ENCODE assay signal across 13 cellular contexts in genomic region chr5:36277756-36278155, GRCh38. TPM values are rescaled to one million over a fixed set of nuclear protein-coding genes. Genes with fewer than 3 reads are reported as not detected.
DNase-seq lines count a peak whose midpoint lies in the region; ATAC-seq, FAIRE-seq and TF ChIP-seq lines count a peak whose summit lies in the region.
"Not testable (repeated sequence)": the region's sequence is repeated elsewhere in the genome, so short reads cannot be mapped to it uniquely, and the experiment has no call there.
"Had no signal": no experiment of that assay in that cellular context is flagged by ENCODE, and none has a peak within 500 bp of the region (broad histone marks: within the 10 kb centered on the region; RNA-seq: fewer than 3 reads in every experiment).

No MANE protein-coding gene starts in this region.

- WGBS in A549 (ENCODE audit: missing lambda C conversion rate): 12% methylated on average over 5 of the region's 5 CpGs

- H3K4me1 ChIP-seq in A549; MM.1S (ENCODE audit: low read length): not testable (repeated sequence)
- peaks cover 0 to 95% (median 62%) of the 10 kb centered on the region in 4 donors for H3K4me1 ChIP-seq in tibial artery

- H3K9me3 ChIP-seq in A549; MM.1S (replicated peaks; ENCODE audit: insufficient read depth, low read length); tibial artery: not testable (repeated sequence)

- H3K9me3 Mint-ChIP-seq in activated T-cell treated with anti-CD3 and anti-CD28 coated beads, Interleukin-2, amount 50 U/mL, for 4 hours: not testable (repeated sequence)

- peaks cover 10% of the 10 kb centered on the region for H3K27me3 Mint-ChIP-seq in activated T-cell treated with anti-CD3 and anti-CD28 coated beads, Interleukin-2, amount 50 U/mL, for 4 hours (ENCODE audit: low read depth)

- POLR2A ChIA-PET in A549 (lab: Yijun Ruan, JAX): not testable (repeated sequence)

- not testable (repeated sequence) for TF ChIP-seq CTCF in A549 (IDR thresholded peaks at IDR 0.05); MM.1S (IDR thresholded peaks at IDR 0.05; ENCODE audit: low read length); tibial artery (IDR thresholded peaks at IDR 0.05)

- not testable (repeated sequence) for H3K4me3 ChIP-seq in A549; MM.1S (ENCODE audit: low read length); tibial artery

- not testable (repeated sequence) for H2AFZ ChIP-seq in MM.1S (ENCODE audit: low read length)

- not testable (repeated sequence) for H3K4me2 ChIP-seq in A549; MM.1S (ENCODE audit: low read depth, low read length)

- not testable (repeated sequence) for H3K36me3 ChIP-seq in MM.1S (replicated peaks; ENCODE audit: insufficient read depth, low read length); tibial artery

- H4K20me1 ChIP-seq in MM.1S (ENCODE audit: insufficient read depth, low read length): not testable (repeated sequence)

- not testable (repeated sequence) for H3K36me3 Mint-ChIP-seq in activated T-cell treated with anti-CD3 and anti-CD28 coated beads, Interleukin-2, amount 50 U/mL, for 4 hours (ENCODE audit: insufficient read depth)

- TF ChIP-seq EP300 in A549 (IDR thresholded peaks at IDR 0.05): not testable (repeated sequence)

- H3K79me2 ChIP-seq in MM.1S (ENCODE audit: low read length): not testable (repeated sequence)

- not testable (repeated sequence) for H3F3A ChIP-seq in MM.1S (ENCODE audit: insufficient read depth, low read length)

- H3K27me3 ChIP-seq in MM.1S (replicated peaks; ENCODE audit: insufficient read depth, low read length); layer of hippocampus (ENCODE audit: control insufficient read depth, insufficient read depth, low read length); tibial artery: not testable (repeated sequence)

- not testable (repeated sequence) for ATAC-seq in A549
- ATAC-seq in activated T-cell treated with anti-CD3 and anti-CD28 coated beads, Interleukin-2, amount 50 U/mL, for 4 hours: peak; percentile 43 to 46
- peak; percentile 28 for ATAC-seq in stimulated activated naive CD8-positive, alpha-beta T cell treated with anti-CD3 and anti-CD28 coated beads, Interleukin-15, Interleukin-2, amounts not matched to agents 100 U/mL and 50 U/mL, for 24 hours

- not testable (repeated sequence) for DNase-seq in A549 (ENCODE audit: low read depth in 1 of 2, low spot score in 1 of 2); activated T-cell treated with anti-CD3 and anti-CD28 coated beads, Interleukin-2, amount 50 U/mL, for 4 hours; stimulated activated naive CD8-positive, alpha-beta T cell treated with anti-CD3 and anti-CD28 coated beads, Interleukin-15, Interleukin-2, amounts not matched to agents 100 U/mL and 50 U/mL, for 24 hours; tibial artery
- peak; percentile 3 for DNase-seq in MM.1S

- CTCF ChIA-PET in A549 (lab: Yijun Ruan, JAX): interaction anchor here (0.6 to 2.5 kb wide), 4 partner anchors 8 to 38 kb away, joined by 3 to 10 read pairs (median 4); no protein-coding TSS in a partner anchor

- TF ChIP-seq POLR2A in A549 (IDR thresholded peaks at IDR 0.05; ENCODE audit: low read length): not testable (repeated sequence)

- not testable (repeated sequence) for H3K4me3 Mint-ChIP-seq in activated T-cell treated with anti-CD3 and anti-CD28 coated beads, Interleukin-2, amount 50 U/mL, for 4 hours

- not testable (repeated sequence) for FAIRE-seq in A549 (lab: Jason Lieb, UNC)

- not testable (repeated sequence) for TF ChIP-seq RAD21 in A549 (conservative IDR thresholded peaks at IDR 0.05 in 1 of 2, IDR thresholded peaks at IDR 0.05 in 1 of 2)

- intact Hi-C loops in tibial artery (cut with DNase I; ENCODE audit: low total_unique reads): not testable (repeated sequence)

- not testable (repeated sequence) for H3K9ac ChIP-seq in MM.1S (ENCODE audit: low read length)

- H3K9me2 ChIP-seq in MM.1S (replicated peaks; ENCODE audit: insufficient read depth, low read length): not testable (repeated sequence)

- not testable (repeated sequence) for H3K27ac ChIP-seq in A549; MM.1S (ENCODE audit: low read length)
- H3K27ac ChIP-seq in cingulate gyrus (ENCODE audit: low read depth, low read length): peak overlapping the region; percentile 70
- H3K27ac ChIP-seq in layer of hippocampus (ENCODE audit: low read depth, low read length): peak overlapping the region; percentile 23
- H3K27ac ChIP-seq in tibial artery: peak overlapping the region; percentile 75 to 79

- not testable (repeated sequence) for H3K4me1 Mint-ChIP-seq in activated T-cell treated with anti-CD3 and anti-CD28 coated beads, Interleukin-2, amount 50 U/mL, for 4 hours (ENCODE audit: low read depth)

TF ChIP-seq in A549, 52 proteins besides CTCF, POLR2A, EP300 and RAD21:
- TF ChIP-seq CHD2 (IDR thresholded peaks at IDR 0.05; ENCODE audit: low read length, partially characterized antibody): peak; percentile 20

RNA-seq across cellular contexts. Expression of gene RANBP3L, which starts 23.9 kb away (rescaled TPM):
- polyA plus RNA-seq in A549 (2011; rRNA removed): not detected in 2 replicates
- polyA plus RNA-seq in A549 (2012; cell fraction: cytosol; rRNA removed): not detected in 2 replicates
- not detected in 2 replicates for polyA plus RNA-seq in A549 (2012; cell fraction: nucleus; rRNA removed)
- not detected in 3 replicates for polyA plus RNA-seq in A549 (2017; fragmentation: RNase III; extraction: RNeasy Plus Mini Kit Qiagen cat#74134 plus additional on column Dnase treatment)
- polyA minus RNA-seq in A549 (2011; rRNA and poly(A)+ RNA removed): not detected in 2 replicates
- under 1 TPM in 1 of 3 donors, not detected in 2; 0.11 TPM for total RNA-seq in activated T-cell treated with anti-CD3 and anti-CD28 coated beads, Interleukin-2, amount 50 U/mL, for 4 hours
- total RNA-seq: A673; Calu3; CD8-positive, alpha-beta T cell; GM23338; HT-29 had no signal
- polyA plus RNA-seq: AG04450, GM23338 had no signal

RNA-seq across cellular contexts. Expression of gene NADK2, which starts 36.0 kb away (rescaled TPM):
- polyA plus RNA-seq in A549 (2011; rRNA removed): 17.8 and 21.9 TPM in 2 replicates
- polyA plus RNA-seq in A549 (2012; cell fraction: cytosol; rRNA removed): 6.2 and 6.9 TPM in 2 replicates
- polyA plus RNA-seq in A549 (2012; cell fraction: nucleus; rRNA removed): 3.2 and 5.2 TPM in 2 replicates
- polyA plus RNA-seq in A549 (2017; fragmentation: RNase III; extraction: RNeasy Plus Mini Kit Qiagen cat#74134 plus additional on column Dnase treatment): 12.6 to 14.0 TPM (median 13.2 TPM) in 3 replicates
- 11.6 and 15.8 TPM in 2 replicates for polyA minus RNA-seq in A549 (2011; rRNA and poly(A)+ RNA removed)
- 10 to 100 TPM; 18.9 to 19.5 (median 19.5) TPM for total RNA-seq in activated T-cell treated with anti-CD3 and anti-CD28 coated beads, Interleukin-2, amount 50 U/mL, for 4 hours
